ENCODE assay signal across 35 cellular contexts in genomic region chr1:202152399-202152798, GRCh38. TPM values are rescaled to one million over a fixed set of nuclear protein-coding genes. Genes with fewer than 3 reads are reported as not detected.
"Had no signal": no experiment of that assay in that cellular context is flagged by ENCODE, and none has a peak within 500 bp of the region (broad histone marks: within the 10 kb centered on the region; RNA-seq: fewer than 3 reads in every experiment).

No MANE protein-coding gene starts in this region.

- DNase-seq: activated CD4-positive, alpha-beta memory T cell treated with anti-CD3 and anti-CD28 coated beads for 36 hours; activated CD4-positive, alpha-beta T cell treated with anti-CD3 and anti-CD28 coated beads, Interleukin-2, amount 10 ng/mL, durations not matched to agents 24 days and 14 days; activated CD8-positive, alpha-beta memory T cell treated with anti-CD3 and anti-CD28 coated beads, Interleukin-2, amount 50 U/mL, for 4 hours; activated T-cell treated with anti-CD3 and anti-CD28 coated beads, Interleukin-2, amount 50 U/mL, for 4 hours; anterior cingulate cortex; dermis blood vessel endothelial cell; effector CD4-positive, alpha-beta T cell; esophagus squamous epithelium; foreskin melanocyte; islet precursor cell; left cardiac atrium; left ventricle myocardium superior; naive B cell; nucleus accumbens; psoas muscle; sigmoid colon; small intestine; stimulated activated CD4-positive, alpha-beta T cell treated with anti-CD3 and anti-CD28 coated beads, Interleukin-4, amount 100 ng/mL, for 24 hours; stimulated activated CD8-positive, alpha-beta memory T cell treated with anti-CD3 and anti-CD28 coated beads, Interleukin-4, amount 100 ng/mL, for 48 hours; stimulated activated naive CD4-positive, alpha-beta T cell; T-helper 2 cell; tibial artery had no signal

- H3K9me3 Mint-ChIP-seq: activated CD4-positive, alpha-beta memory T cell treated with anti-CD3 and anti-CD28 coated beads for 36 hours; activated CD4-positive, alpha-beta T cell treated with anti-CD3 and anti-CD28 coated beads, Interleukin-2, amount 10 ng/mL, durations not matched to agents 24 days and 14 days; activated naive CD4-positive, alpha-beta T cell treated with anti-CD3 and anti-CD28 coated beads, Interleukin-2, amount 50 U/mL, for 24 hours; activated T-cell treated with anti-CD3 and anti-CD28 coated beads, Interleukin-2, amount 50 U/mL, for 4 hours; activated T-helper 17 cell treated with anti-CD3 and anti-CD28 coated beads, Interleukin-2, amount 50 U/mL, for 72 hours; central memory CD8-positive, alpha-beta T cell; naive B cell had no signal

- H3K36me3 ChIP-seq: esophagus squamous epithelium, sigmoid colon, suprapubic skin, tibial artery had no signal

- H3K27ac Mint-ChIP-seq: activated CD4-positive, alpha-beta memory T cell treated with anti-CD3 and anti-CD28 coated beads for 36 hours; activated CD4-positive, alpha-beta T cell treated with anti-CD3 and anti-CD28 coated beads, Interleukin-2, amount 10 ng/mL, durations not matched to agents 24 days and 14 days; activated naive CD4-positive, alpha-beta T cell treated with anti-CD3 and anti-CD28 coated beads, Interleukin-2, amount 50 U/mL, for 24 hours; naive B cell had no signal

- ATAC-seq: activated CD4-positive, CD25-positive, alpha-beta regulatory T cell treated with anti-CD3 and anti-CD28 coated beads, Interleukin-2, amount 50 U/mL, for 24 hours; activated T-cell treated with anti-CD3 and anti-CD28 coated beads, Interleukin-2, amount 50 U/mL, for 4 hours; activated T-helper 17 cell treated with anti-CD3 and anti-CD28 coated beads, Interleukin-2, amount 50 U/mL, for 72 hours; left cardiac atrium; left ventricle myocardium superior; psoas muscle had no signal

- H3K9me3 ChIP-seq: esophagus squamous epithelium, psoas muscle, sigmoid colon, suprapubic skin, tibial artery had no signal

- H3K9ac ChIP-seq: parathyroid adenoma had no signal

- H3K79me2 ChIP-seq: parathyroid adenoma had no signal

- H3K27ac ChIP-seq: epithelial cell of prostate, esophagus squamous epithelium, parathyroid adenoma, psoas muscle, sigmoid colon, suprapubic skin, tibial artery had no signal

- H2AFZ ChIP-seq: parathyroid adenoma had no signal

- H3K27me3 ChIP-seq: esophagus squamous epithelium, sigmoid colon, suprapubic skin had no signal

- H3K4me3 Mint-ChIP-seq: activated CD4-positive, alpha-beta memory T cell treated with anti-CD3 and anti-CD28 coated beads for 36 hours; activated CD4-positive, alpha-beta T cell treated with anti-CD3 and anti-CD28 coated beads, Interleukin-2, amount 10 ng/mL, durations not matched to agents 24 days and 14 days; activated naive CD4-positive, alpha-beta T cell treated with anti-CD3 and anti-CD28 coated beads, Interleukin-2, amount 50 U/mL, for 24 hours; activated T-cell treated with anti-CD3 and anti-CD28 coated beads, Interleukin-2, amount 50 U/mL, for 4 hours; activated T-helper 17 cell treated with anti-CD3 and anti-CD28 coated beads, Interleukin-2, amount 50 U/mL, for 72 hours; central memory CD8-positive, alpha-beta T cell; naive B cell had no signal

- H3K4me1 ChIP-seq: psoas muscle, sigmoid colon had no signal

- H3K4me3 ChIP-seq: esophagus squamous epithelium, psoas muscle, sigmoid colon, suprapubic skin, tibial artery had no signal

- H3K27me3 Mint-ChIP-seq: activated CD4-positive, alpha-beta memory T cell treated with anti-CD3 and anti-CD28 coated beads for 36 hours; activated CD4-positive, alpha-beta T cell treated with anti-CD3 and anti-CD28 coated beads, Interleukin-2, amount 10 ng/mL, durations not matched to agents 24 days and 14 days; activated naive CD4-positive, alpha-beta T cell treated with anti-CD3 and anti-CD28 coated beads, Interleukin-2, amount 50 U/mL, for 24 hours; activated T-helper 17 cell treated with anti-CD3 and anti-CD28 coated beads, Interleukin-2, amount 50 U/mL, for 72 hours; central memory CD8-positive, alpha-beta T cell; naive B cell had no signal

RNA-seq across cellular contexts. Expression of gene PTPN7, which starts 8.0 kb away (rescaled TPM):
- total RNA-seq: bronchial epithelial cell, lung microvascular endothelial cell had no signal

RNA-seq across cellular contexts. Expression of gene GPR37L1, which starts 29.7 kb away (rescaled TPM):
- total RNA-seq: activated CD4-positive, alpha-beta memory T cell treated with anti-CD3 and anti-CD28 coated beads for 36 hours; activated CD4-positive, alpha-beta T cell treated with anti-CD3 and anti-CD28 coated beads, Interleukin-2, amount 10 ng/mL, durations not matched to agents 24 days and 14 days; activated CD8-positive, alpha-beta memory T cell treated with anti-CD3 and anti-CD28 coated beads for 36 hours; activated T-cell treated with anti-CD3 and anti-CD28 coated beads, Interleukin-2, amount 50 U/mL, for 4 hours; activated T-helper 17 cell treated with anti-CD3 and anti-CD28 coated beads, Interleukin-2, amount 50 U/mL, for 72 hours; bronchial epithelial cell; dermis blood vessel endothelial cell; mesenteric fat pad; psoas muscle; suprapubic skin had no signal
- polyA plus RNA-seq: neural cell had no signal

RNA-seq across cellular contexts. Expression of gene LGR6, which starts 41.2 kb away (rescaled TPM):
- total RNA-seq: activated CD4-positive, alpha-beta T cell treated with anti-CD3 and anti-CD28 coated beads, Interleukin-2, amount 10 ng/mL, durations not matched to agents 24 days and 14 days; bronchial epithelial cell; dermis blood vessel endothelial cell; glomerular endothelial cell; lung microvascular endothelial cell had no signal
- polyA plus RNA-seq: neural cell had no signal
